2 cellular contexts compared by ENCODE assay signal in genomic region chr17:32297860-32298259, GRCh38.
TF ChIP-seq lines count a peak whose summit lies in the region.

No MANE protein-coding gene starts in this region.

TF ChIP-seq in HEK293, 187 proteins besides CTCF, POLR2A, EP300 and RAD21:
- TF ChIP-seq ZNF24 (tag by site-specific recombination; IDR thresholded peaks at IDR 0.05) (peak; percentile 96), ZEB2 (tag by site-specific recombination; IDR thresholded peaks at IDR 0.05) (0 out of 2 replicates have a peak, but pooled peaks have one; percentile 9), ZNF221 (tag by site-specific recombination; IDR thresholded peaks at IDR 0.05; ENCODE audit: borderline replicate concordance) (no peak)

TF ChIP-seq in H1, 55 proteins besides CTCF, POLR2A, EP300 and RAD21:
- TF ChIP-seq TBP (IDR thresholded peaks at IDR 0.05; ENCODE audit: low read depth, low read length) (no peak), CBX5 (IDR thresholded peaks at IDR 0.05; ENCODE audit: low read depth, low read length) (no peak), BCL11A (IDR thresholded peaks at IDR 0.05; ENCODE audit: low read depth in 2 of 2, low read length in 2 of 2) (no peak), YY1 (IDR thresholded peaks at IDR 0.05; ENCODE audit: low read depth, low read length) (no peak), TAF1 (IDR thresholded peaks at IDR 0.05; ENCODE audit: low read depth, low read length) (no peak), SIX5 (IDR thresholded peaks at IDR 0.05; ENCODE audit: low read depth, low read length) (no peak), CTBP2 (IDR thresholded peaks at IDR 0.05; ENCODE audit: borderline replicate concordance, insufficient read depth, insufficient read length, low read length) (no peak), POU5F1 (IDR thresholded peaks at IDR 0.05; ENCODE audit: low read depth, low read length) (no peak), CBX8 (IDR thresholded peaks at IDR 0.05; ENCODE audit: borderline replicate concordance, low read depth, low read length) (no peak), RXRA (IDR thresholded peaks at IDR 0.05; ENCODE audit: insufficient read depth, low read depth, low read length) (no peak), SIN3A (conservative IDR thresholded peaks at IDR 0.05 in 1 of 2, IDR thresholded peaks at IDR 0.05 in 1 of 2; ENCODE audit: low read depth in 1 of 2, low read length in 2 of 2) (no peak), HDAC2 (IDR thresholded peaks at IDR 0.05; ENCODE audit: borderline replicate concordance in 1 of 2, low read depth in 2 of 2, low read length in 2 of 2) (no peak), CHD7 (IDR thresholded peaks at IDR 0.05; ENCODE audit: insufficient replicate concordance, low read length) (no peak)
